1 cellular context compared by ENCODE assay signal in the genomic region with DNA sequence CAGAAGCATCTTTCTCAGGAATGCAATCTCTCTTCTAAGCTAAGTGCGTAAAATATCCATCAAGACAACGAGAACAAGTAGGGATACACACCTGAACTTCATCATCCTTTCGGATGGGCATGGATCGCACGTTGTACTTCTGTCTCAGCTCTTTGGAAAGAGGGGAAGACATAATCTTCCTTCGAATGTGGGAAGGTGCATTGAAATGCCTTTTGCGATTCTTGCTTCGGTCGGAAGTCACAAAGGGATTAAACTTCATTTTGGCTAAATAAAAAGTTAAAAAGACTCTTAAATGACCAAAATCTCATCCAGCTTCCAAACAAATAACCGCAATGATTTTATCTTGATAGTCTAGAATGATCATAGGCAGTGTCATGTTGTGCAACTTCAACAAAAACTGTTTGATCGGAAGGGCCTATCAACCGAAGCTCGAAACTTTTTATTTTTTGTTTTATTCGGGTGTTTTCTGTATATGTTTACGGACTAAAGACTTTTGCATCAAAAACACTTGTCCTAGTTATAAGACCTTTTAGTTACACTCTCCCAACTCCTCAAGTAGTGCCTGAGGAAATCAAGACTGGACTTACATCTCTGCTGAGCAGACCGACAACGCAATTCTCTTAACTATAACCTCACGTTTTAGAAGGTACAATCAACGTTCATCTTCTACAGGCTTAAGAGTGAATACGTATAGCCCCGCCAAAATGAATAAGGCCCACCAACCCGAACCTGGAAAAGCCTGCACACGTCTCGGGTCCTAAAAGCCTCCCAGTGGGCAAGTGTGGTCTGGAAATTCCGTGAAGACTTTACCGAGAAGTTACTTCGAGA.
TF ChIP-seq lines count a peak whose summit lies in the region.

No MANE protein-coding gene starts in this region.

TF ChIP-seq in K562, 482 proteins besides CTCF, POLR2A, EP300 and RAD21:
- TF ChIP-seq CHD1 (IDR thresholded peaks at IDR 0.05; ENCODE audit: low read length), result peak; percentile 89
- 0 out of 2 replicates have a peak, but pooled peaks have one; percentile 38 for TF ChIP-seq KAT7 (CRISPR knock-in tag; IDR thresholded peaks at IDR 0.05; ENCODE audit: borderline replicate concordance)
- TF ChIP-seq, protein P1, sequence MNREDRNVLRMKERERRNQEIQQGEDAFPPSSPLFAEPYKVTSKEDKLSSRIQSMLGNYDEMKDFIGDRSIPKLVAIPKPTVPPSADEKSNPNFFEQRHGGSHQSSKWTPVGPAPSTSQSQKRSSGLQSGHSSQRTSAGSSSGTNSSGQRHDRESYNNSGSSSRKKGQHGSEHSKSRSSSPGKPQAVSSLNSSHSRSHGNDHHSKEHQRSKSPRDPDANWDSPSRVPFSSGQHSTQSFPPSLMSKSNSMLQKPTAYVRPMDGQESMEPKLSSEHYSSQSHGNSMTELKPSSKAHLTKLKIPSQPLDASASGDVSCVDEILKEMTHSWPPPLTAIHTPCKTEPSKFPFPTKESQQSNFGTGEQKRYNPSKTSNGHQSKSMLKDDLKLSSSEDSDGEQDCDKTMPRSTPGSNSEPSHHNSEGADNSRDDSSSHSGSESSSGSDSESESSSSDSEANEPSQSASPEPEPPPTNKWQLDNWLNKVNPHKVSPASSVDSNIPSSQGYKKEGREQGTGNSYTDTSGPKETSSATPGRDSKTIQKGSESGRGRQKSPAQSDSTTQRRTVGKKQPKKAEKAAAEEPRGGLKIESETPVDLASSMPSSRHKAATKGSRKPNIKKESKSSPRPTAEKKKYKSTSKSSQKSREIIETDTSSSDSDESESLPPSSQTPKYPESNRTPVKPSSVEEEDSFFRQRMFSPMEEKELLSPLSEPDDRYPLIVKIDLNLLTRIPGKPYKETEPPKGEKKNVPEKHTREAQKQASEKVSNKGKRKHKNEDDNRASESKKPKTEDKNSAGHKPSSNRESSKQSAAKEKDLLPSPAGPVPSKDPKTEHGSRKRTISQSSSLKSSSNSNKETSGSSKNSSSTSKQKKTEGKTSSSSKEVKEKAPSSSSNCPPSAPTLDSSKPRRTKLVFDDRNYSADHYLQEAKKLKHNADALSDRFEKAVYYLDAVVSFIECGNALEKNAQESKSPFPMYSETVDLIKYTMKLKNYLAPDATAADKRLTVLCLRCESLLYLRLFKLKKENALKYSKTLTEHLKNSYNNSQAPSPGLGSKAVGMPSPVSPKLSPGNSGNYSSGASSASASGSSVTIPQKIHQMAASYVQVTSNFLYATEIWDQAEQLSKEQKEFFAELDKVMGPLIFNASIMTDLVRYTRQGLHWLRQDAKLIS (CRISPR knock-in tag; IDR thresholded peaks at IDR 0.05), result peak; percentile 12; the same call in 1 of the 2 replicates
- TF ChIP-seq CEBPG (CRISPR knock-in tag; IDR thresholded peaks at IDR 0.05), result no peak
- TF ChIP-seq CEBPG (tag; conservative IDR thresholded peaks at IDR 0.05 in 1 of 2, IDR thresholded peaks at IDR 0.05 in 1 of 2), result peak in 1 of 2 experiments; percentile 60; a peak in 1 of 4 replicates
- TF ChIP-seq ZBED1 (IDR thresholded peaks at IDR 0.05), result no peak
- 0 out of 2 replicates have a peak, but pooled peaks have one; percentile 5 for TF ChIP-seq POLR2H (tag; IDR thresholded peaks at IDR 0.05; ENCODE audit: low read depth)
- no peak for TF ChIP-seq ZNF586 (CRISPR knock-in tag; conservative IDR thresholded peaks at IDR 0.05)
